Comparison of ENCODE assay signal across 17 cellular contexts in the genomic region with DNA sequence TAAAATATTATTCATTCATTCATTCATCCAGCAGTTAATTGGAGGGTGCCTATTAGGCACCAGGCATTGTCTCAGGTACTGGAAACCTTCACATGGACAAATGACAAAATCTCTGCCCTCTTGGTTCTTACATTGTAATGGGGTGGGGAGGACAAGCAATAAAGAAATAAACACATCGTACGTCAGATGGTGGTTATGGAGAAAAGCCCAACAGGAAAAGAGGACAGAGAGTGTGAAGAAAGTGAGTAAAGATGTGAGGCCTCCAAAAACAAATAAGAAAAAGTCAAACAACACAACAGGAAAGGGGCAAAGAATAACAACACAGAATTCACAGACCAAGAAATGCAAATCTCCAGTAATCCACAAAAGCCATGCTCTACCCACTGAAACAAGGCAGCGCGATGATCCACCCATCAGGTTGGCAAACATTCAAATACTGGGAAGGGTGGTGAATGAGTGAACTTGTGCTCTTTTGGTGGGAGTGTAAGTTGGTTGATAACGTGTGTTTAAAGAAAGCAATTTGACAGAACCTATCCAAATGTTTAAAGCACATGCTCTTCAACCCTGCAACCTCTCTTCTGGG. TPM values are rescaled to one million over a fixed set of nuclear protein-coding genes. Genes with fewer than 3 reads are reported as not detected.
DNase-seq lines count a peak whose midpoint lies in the region; ATAC-seq and TF ChIP-seq lines count a peak whose summit lies in the region.
"Had no signal": no experiment of that assay in that cellular context is flagged by ENCODE, and none has a peak within 500 bp of the region (broad histone marks: within the 10 kb centered on the region; RNA-seq: fewer than 3 reads in every experiment).

No MANE protein-coding gene starts in this region.

- H3K36me3 Mint-ChIP-seq in activated T-helper 2 cell treated with anti-CD3 and anti-CD28 coated beads, Interferon-gamma antibody, Interleukin-2, Interleukin-4, amounts not matched to agents 10 μg/mL and 5 μg/mL and 100 μg/mL, durations not matched to agents 14 hours and 24 hours and 36 hours (ENCODE audit: low read depth): peaks cover 8% of the 10 kb centered on the region
- no peaks in the 10 kb centered on the region for H3K36me3 Mint-ChIP-seq in natural killer cell
- H3K36me3 Mint-ChIP-seq: neural progenitor cell had no signal

- no peaks in the 10 kb centered on the region for H3K9me2 ChIP-seq in DOHH2 (replicated peaks; ENCODE audit: control insufficient read depth, low read length)

- peak overlapping the region; percentile 7 for H3K4me3 ChIP-seq in DOHH2 (ENCODE audit: low read length)
- H3K4me3 ChIP-seq: hepatocyte, neural progenitor cell, PC-9, sigmoid colon had no signal

- peaks cover 4% of the 10 kb centered on the region for H3K36me3 ChIP-seq in DOHH2 (ENCODE audit: control insufficient read depth, low read length)
- H3K36me3 ChIP-seq: neural progenitor cell, sigmoid colon had no signal

- no peaks in the 10 kb centered on the region for H3K79me2 ChIP-seq in DOHH2 (ENCODE audit: control insufficient read depth, low read length)
- H3K79me2 ChIP-seq: hepatocyte had no signal

- intact Hi-C loops in activated T-helper 2 cell treated with anti-CD3 and anti-CD28 coated beads, Interferon-gamma antibody, Interleukin-2, Interleukin-4, amounts not matched to agents 10 μg/mL and 5 μg/mL and 100 μg/mL, durations not matched to agents 14 hours and 24 hours and 36 hours (cut with micrococcal nuclease): no loop called here
- intact Hi-C loops in natural killer cell (cut with micrococcal nuclease): no loop called here

- peak overlapping the region; percentile 90 for H3K4me2 ChIP-seq in DOHH2 (ENCODE audit: low read length)
- H3K4me2 ChIP-seq: hepatocyte, neural progenitor cell, PC-9 had no signal

- peak; percentile 41 to 52 (median 42) for ATAC-seq in natural killer cell
- ATAC-seq in GM18873 (IDR thresholded peaks at IDR 0.05; ENCODE audit: low FRiP score, unreplicated experiment): no peak

- H3K9me3 ChIP-seq in DOHH2 (ENCODE audit: control insufficient read depth, insufficient read depth, low read length): no peaks in the 10 kb centered on the region
- H3K9me3 ChIP-seq: Caco-2, sigmoid colon had no signal

- H3K27ac ChIP-seq in DOHH2 (ENCODE audit: low read depth, low read length) (peak overlapping the region; percentile 94), substantia nigra (ENCODE audit: low read depth, low read length, poor library complexity, severe bottlenecking) (no peak overlapping the region)
- H3K27ac ChIP-seq: epithelial cell of prostate, hepatocyte, neural progenitor cell, PC-9, sigmoid colon had no signal

- peak overlapping the region; percentile 99 for H3K27ac Mint-ChIP-seq in activated T-helper 2 cell treated with anti-CD3 and anti-CD28 coated beads, Interferon-gamma antibody, Interleukin-2, Interleukin-4, amounts not matched to agents 10 μg/mL and 5 μg/mL and 100 μg/mL, durations not matched to agents 14 hours and 24 hours and 36 hours
- peak overlapping the region; percentile 78 to 99 for H3K27ac Mint-ChIP-seq in natural killer cell
- H3K27ac Mint-ChIP-seq: neural progenitor cell had no signal

- no peaks in the 10 kb centered on the region for H3K27me3 Mint-ChIP-seq in activated T-helper 2 cell treated with anti-CD3 and anti-CD28 coated beads, Interferon-gamma antibody, Interleukin-2, Interleukin-4, amounts not matched to agents 10 μg/mL and 5 μg/mL and 100 μg/mL, durations not matched to agents 14 hours and 24 hours and 36 hours (ENCODE audit: low read depth)
- H3K27me3 Mint-ChIP-seq in natural killer cell (ENCODE audit: low read depth in 2 of 2): no peaks in the 10 kb centered on the region

- no peaks in the 10 kb centered on the region for H4K20me1 ChIP-seq in DOHH2 (ENCODE audit: control insufficient read depth, insufficient read depth, low read depth, low read length)

- no peaks in the 10 kb centered on the region for H3K27me3 ChIP-seq in DOHH2 (ENCODE audit: control insufficient read depth, low read length)
- H3K27me3 ChIP-seq: hepatocyte, neural progenitor cell had no signal

- H3K9me3 Mint-ChIP-seq in activated T-helper 2 cell treated with anti-CD3 and anti-CD28 coated beads, Interferon-gamma antibody, Interleukin-2, Interleukin-4, amounts not matched to agents 10 μg/mL and 5 μg/mL and 100 μg/mL, durations not matched to agents 14 hours and 24 hours and 36 hours: peaks cover 8% of the 10 kb centered on the region
- no peaks in the 10 kb centered on the region for H3K9me3 Mint-ChIP-seq in natural killer cell

- DNase-seq in HuH-7 (ENCODE audit: low spot score) (peak; percentile 15), natural killer cell (no peak), putamen (ENCODE audit: low spot score) (no peak), middle frontal gyrus (ENCODE audit: extremely low spot score, low spot score) (no peak), substantia nigra (lab: John Stamatoyannopoulos, UW) (no peak)
- DNase-seq in activated T-helper 2 cell treated with anti-CD3 and anti-CD28 coated beads, Interferon-gamma antibody, Interleukin-2, Interleukin-4, amounts not matched to agents 10 μg/mL and 5 μg/mL and 100 μg/mL, durations not matched to agents 14 hours and 24 hours and 36 hours (ENCODE audit: low spot score): no peak
- DNase-seq: Caco-2, NCI-H1092, PC-9, sigmoid colon had no signal

- no peak overlapping the region for H3K4me3 Mint-ChIP-seq in activated T-helper 2 cell treated with anti-CD3 and anti-CD28 coated beads, Interferon-gamma antibody, Interleukin-2, Interleukin-4, amounts not matched to agents 10 μg/mL and 5 μg/mL and 100 μg/mL, durations not matched to agents 14 hours and 24 hours and 36 hours (ENCODE audit: low read depth)
- peak overlapping the region; percentile 67 for H3K4me3 Mint-ChIP-seq in natural killer cell
- H3K4me3 Mint-ChIP-seq: neural progenitor cell had no signal

- TF ChIP-seq CTCF in DOHH2 (IDR thresholded peaks at IDR 0.05; ENCODE audit: low read depth, low read length, poor library complexity, severe bottlenecking): no peak
- TF ChIP-seq CTCF in natural killer cell (IDR thresholded peaks at IDR 0.05): no peak

- peaks cover 68% of the 10 kb centered on the region for H3K4me1 Mint-ChIP-seq in activated T-helper 2 cell treated with anti-CD3 and anti-CD28 coated beads, Interferon-gamma antibody, Interleukin-2, Interleukin-4, amounts not matched to agents 10 μg/mL and 5 μg/mL and 100 μg/mL, durations not matched to agents 14 hours and 24 hours and 36 hours (ENCODE audit: low read depth)
- H3K4me1 Mint-ChIP-seq in natural killer cell: peaks cover 53 to 72% of the 10 kb centered on the region in 2 donors

- peaks cover 31% of the 10 kb centered on the region for H3F3A ChIP-seq in DOHH2 (ENCODE audit: control insufficient read depth, insufficient read depth)

- H3K4me1 ChIP-seq in DOHH2 (ENCODE audit: control insufficient read depth, low read length): peaks cover 72% of the 10 kb centered on the region
- H3K4me1 ChIP-seq: Caco-2, sigmoid colon had no signal

RNA-seq across cellular contexts. Expression of a gene that starts 16.6 kb away (rescaled TPM):
- total RNA-seq in activated T-helper 2 cell treated with anti-CD3 and anti-CD28 coated beads, Interferon-gamma antibody, Interleukin-2, Interleukin-4, amounts not matched to agents 10 μg/mL and 5 μg/mL and 100 μg/mL, durations not matched to agents 14 hours and 24 hours and 36 hours: 238 and 260 TPM in 2 replicates
- total RNA-seq in natural killer cell: 100 to 1,000 TPM; 300 to 564 (median 432) TPM

RNA-seq across cellular contexts. Expression of a gene that starts 23.6 kb away (rescaled TPM):
- 1.3 and 1.5 TPM in 2 replicates for total RNA-seq in activated T-helper 2 cell treated with anti-CD3 and anti-CD28 coated beads, Interferon-gamma antibody, Interleukin-2, Interleukin-4, amounts not matched to agents 10 μg/mL and 5 μg/mL and 100 μg/mL, durations not matched to agents 14 hours and 24 hours and 36 hours
- total RNA-seq in natural killer cell: 10 to 100 TPM in 1 of 3 donors, 1 to 10 TPM in 2; 5.5 to 11.3 (median 8.8) TPM
- total RNA-seq: cerebellum, hepatocyte, HT1080, PC-9, sigmoid colon had no signal

RNA-seq across cellular contexts. Expression of a gene that starts 45.5 kb away (rescaled TPM):
- 0.09 and 0.21 TPM in 2 replicates for total RNA-seq in activated T-helper 2 cell treated with anti-CD3 and anti-CD28 coated beads, Interferon-gamma antibody, Interleukin-2, Interleukin-4, amounts not matched to agents 10 μg/mL and 5 μg/mL and 100 μg/mL, durations not matched to agents 14 hours and 24 hours and 36 hours
- total RNA-seq in natural killer cell: 1 to 10 TPM in 1 of 3 donors, under 1 TPM in 2; 0.18 to 1.3 (median 0.38) TPM
- total RNA-seq: cerebellum, HT1080 had no signal

RNA-seq across cellular contexts. Expression of a gene that starts 46.8 kb away (rescaled TPM):
- total RNA-seq in activated T-helper 2 cell treated with anti-CD3 and anti-CD28 coated beads, Interferon-gamma antibody, Interleukin-2, Interleukin-4, amounts not matched to agents 10 μg/mL and 5 μg/mL and 100 μg/mL, durations not matched to agents 14 hours and 24 hours and 36 hours: 201 and 206 TPM in 2 replicates
- total RNA-seq in natural killer cell: 100 to 1,000 TPM in 1 of 3 donors, 10 to 100 TPM in 2; 62.6 to 106 (median 86.1) TPM
